2 cellular contexts compared by ENCODE assay signal in the genomic region with DNA sequence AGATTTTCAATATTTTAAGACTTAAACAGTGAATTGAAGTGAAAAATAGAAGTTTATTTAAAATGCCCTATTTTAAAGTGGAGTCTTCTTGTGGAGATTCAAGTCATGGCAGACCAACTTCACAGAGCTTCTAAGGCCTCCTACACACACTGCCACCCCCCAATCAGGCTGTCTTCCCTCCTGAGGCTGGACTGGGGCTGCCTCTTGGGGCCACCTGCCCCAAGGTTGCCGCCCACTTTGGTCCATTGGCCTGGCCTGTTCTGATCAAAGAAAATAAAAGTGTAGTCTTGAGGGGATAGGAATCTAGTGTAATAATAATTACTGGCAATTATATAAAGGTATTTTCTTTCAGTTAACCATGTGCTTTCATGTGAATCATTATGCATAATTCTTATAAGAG.
TF ChIP-seq lines count a peak whose summit lies in the region.

No MANE protein-coding gene starts in this region.

TF ChIP-seq in SK-N-SH, 30 proteins besides CTCF, POLR2A, EP300 and RAD21 (continued from another document):
- TF ChIP-seq ZBTB33 (IDR thresholded peaks at IDR 0.05; ENCODE audit: borderline replicate concordance, low read depth), result no peak
- TF ChIP-seq RXRA (IDR thresholded peaks at IDR 0.05; ENCODE audit: borderline replicate concordance, low read depth), result no peak
- TF ChIP-seq NFIC (IDR thresholded peaks at IDR 0.05; ENCODE audit: borderline replicate concordance), result no peak
- TF ChIP-seq FOSL2 (IDR thresholded peaks at IDR 0.05; ENCODE audit: borderline replicate concordance, low read depth), result no peak
- TF ChIP-seq RCOR1 (IDR thresholded peaks at IDR 0.05; ENCODE audit: low read length), result no peak
- TF ChIP-seq YY1 (IDR thresholded peaks at IDR 0.05; ENCODE audit: low read depth), result no peak
- TF ChIP-seq PBX3 (IDR thresholded peaks at IDR 0.05), result no peak
- TF ChIP-seq, protein P1, sequence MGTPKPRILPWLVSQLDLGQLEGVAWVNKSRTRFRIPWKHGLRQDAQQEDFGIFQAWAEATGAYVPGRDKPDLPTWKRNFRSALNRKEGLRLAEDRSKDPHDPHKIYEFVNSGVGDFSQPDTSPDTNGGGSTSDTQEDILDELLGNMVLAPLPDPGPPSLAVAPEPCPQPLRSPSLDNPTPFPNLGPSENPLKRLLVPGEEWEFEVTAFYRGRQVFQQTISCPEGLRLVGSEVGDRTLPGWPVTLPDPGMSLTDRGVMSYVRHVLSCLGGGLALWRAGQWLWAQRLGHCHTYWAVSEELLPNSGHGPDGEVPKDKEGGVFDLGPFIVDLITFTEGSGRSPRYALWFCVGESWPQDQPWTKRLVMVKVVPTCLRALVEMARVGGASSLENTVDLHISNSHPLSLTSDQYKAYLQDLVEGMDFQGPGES (IDR thresholded peaks at IDR 0.05; ENCODE audit: low read depth, low read length), result no peak
- TF ChIP-seq, protein P2, sequence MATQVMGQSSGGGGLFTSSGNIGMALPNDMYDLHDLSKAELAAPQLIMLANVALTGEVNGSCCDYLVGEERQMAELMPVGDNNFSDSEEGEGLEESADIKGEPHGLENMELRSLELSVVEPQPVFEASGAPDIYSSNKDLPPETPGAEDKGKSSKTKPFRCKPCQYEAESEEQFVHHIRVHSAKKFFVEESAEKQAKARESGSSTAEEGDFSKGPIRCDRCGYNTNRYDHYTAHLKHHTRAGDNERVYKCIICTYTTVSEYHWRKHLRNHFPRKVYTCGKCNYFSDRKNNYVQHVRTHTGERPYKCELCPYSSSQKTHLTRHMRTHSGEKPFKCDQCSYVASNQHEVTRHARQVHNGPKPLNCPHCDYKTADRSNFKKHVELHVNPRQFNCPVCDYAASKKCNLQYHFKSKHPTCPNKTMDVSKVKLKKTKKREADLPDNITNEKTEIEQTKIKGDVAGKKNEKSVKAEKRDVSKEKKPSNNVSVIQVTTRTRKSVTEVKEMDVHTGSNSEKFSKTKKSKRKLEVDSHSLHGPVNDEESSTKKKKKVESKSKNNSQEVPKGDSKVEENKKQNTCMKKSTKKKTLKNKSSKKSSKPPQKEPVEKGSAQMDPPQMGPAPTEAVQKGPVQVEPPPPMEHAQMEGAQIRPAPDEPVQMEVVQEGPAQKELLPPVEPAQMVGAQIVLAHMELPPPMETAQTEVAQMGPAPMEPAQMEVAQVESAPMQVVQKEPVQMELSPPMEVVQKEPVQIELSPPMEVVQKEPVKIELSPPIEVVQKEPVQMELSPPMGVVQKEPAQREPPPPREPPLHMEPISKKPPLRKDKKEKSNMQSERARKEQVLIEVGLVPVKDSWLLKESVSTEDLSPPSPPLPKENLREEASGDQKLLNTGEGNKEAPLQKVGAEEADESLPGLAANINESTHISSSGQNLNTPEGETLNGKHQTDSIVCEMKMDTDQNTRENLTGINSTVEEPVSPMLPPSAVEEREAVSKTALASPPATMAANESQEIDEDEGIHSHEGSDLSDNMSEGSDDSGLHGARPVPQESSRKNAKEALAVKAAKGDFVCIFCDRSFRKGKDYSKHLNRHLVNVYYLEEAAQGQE (IDR thresholded peaks at IDR 0.05; ENCODE audit: low read depth, low read length), result no peak
- TF ChIP-seq SIN3A (IDR thresholded peaks at IDR 0.05; ENCODE audit: borderline replicate concordance, low read depth, low read length), result no peak
- no peak for TF ChIP-seq NRF1 (IDR thresholded peaks at IDR 0.05; ENCODE audit: low read depth, low read length)
- no peak for TF ChIP-seq ELF1 (IDR thresholded peaks at IDR 0.05)

TF ChIP-seq in SK-N-SH treated with all-trans-retinoic acid at 6 μM for 48 hours, 23 proteins besides CTCF, POLR2A, EP300 and RAD21 (continued from another document):
- TF ChIP-seq ZFP3 (CRISPR knock-in tag; IDR thresholded peaks at IDR 0.05) (no peak), CSDC2 (CRISPR knock-in tag; IDR thresholded peaks at IDR 0.05) (no peak), BACH2 (CRISPR knock-in tag; IDR thresholded peaks at IDR 0.05; ENCODE audit: borderline replicate concordance) (no peak), GLIS3 (CRISPR knock-in tag; IDR thresholded peaks at IDR 0.05) (no peak), OSR1 (CRISPR knock-in tag; IDR thresholded peaks at IDR 0.05) (no peak), ESRRG (CRISPR knock-in tag; IDR thresholded peaks at IDR 0.05) (no peak), ZNF70 (CRISPR knock-in tag; IDR thresholded peaks at IDR 0.05) (no peak), RARB (CRISPR knock-in tag; IDR thresholded peaks at IDR 0.05) (no peak), ARNTL (CRISPR knock-in tag; IDR thresholded peaks at IDR 0.05; ENCODE audit: borderline replicate concordance, low read depth) (no peak), ZNF8 (CRISPR knock-in tag; IDR thresholded peaks at IDR 0.05) (no peak), ZC3H10 (CRISPR knock-in tag; IDR thresholded peaks at IDR 0.05) (no peak), TCF4 (CRISPR knock-in tag; IDR thresholded peaks at IDR 0.05; ENCODE audit: borderline replicate concordance) (no peak), ISL1 (CRISPR knock-in tag; IDR thresholded peaks at IDR 0.05) (no peak), SNAI2 (CRISPR knock-in tag; IDR thresholded peaks at IDR 0.05) (no peak)
- TF ChIP-seq, protein P3, sequence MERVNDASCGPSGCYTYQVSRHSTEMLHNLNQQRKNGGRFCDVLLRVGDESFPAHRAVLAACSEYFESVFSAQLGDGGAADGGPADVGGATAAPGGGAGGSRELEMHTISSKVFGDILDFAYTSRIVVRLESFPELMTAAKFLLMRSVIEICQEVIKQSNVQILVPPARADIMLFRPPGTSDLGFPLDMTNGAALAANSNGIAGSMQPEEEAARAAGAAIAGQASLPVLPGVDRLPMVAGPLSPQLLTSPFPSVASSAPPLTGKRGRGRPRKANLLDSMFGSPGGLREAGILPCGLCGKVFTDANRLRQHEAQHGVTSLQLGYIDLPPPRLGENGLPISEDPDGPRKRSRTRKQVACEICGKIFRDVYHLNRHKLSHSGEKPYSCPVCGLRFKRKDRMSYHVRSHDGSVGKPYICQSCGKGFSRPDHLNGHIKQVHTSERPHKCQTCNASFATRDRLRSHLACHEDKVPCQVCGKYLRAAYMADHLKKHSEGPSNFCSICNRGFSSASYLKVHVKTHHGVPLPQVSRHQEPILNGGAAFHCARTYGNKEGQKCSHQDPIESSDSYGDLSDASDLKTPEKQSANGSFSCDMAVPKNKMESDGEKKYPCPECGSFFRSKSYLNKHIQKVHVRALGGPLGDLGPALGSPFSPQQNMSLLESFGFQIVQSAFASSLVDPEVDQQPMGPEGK (CRISPR knock-in tag; IDR thresholded peaks at IDR 0.05; ENCODE audit: borderline replicate concordance), result no peak
- TF ChIP-seq, protein P4, sequence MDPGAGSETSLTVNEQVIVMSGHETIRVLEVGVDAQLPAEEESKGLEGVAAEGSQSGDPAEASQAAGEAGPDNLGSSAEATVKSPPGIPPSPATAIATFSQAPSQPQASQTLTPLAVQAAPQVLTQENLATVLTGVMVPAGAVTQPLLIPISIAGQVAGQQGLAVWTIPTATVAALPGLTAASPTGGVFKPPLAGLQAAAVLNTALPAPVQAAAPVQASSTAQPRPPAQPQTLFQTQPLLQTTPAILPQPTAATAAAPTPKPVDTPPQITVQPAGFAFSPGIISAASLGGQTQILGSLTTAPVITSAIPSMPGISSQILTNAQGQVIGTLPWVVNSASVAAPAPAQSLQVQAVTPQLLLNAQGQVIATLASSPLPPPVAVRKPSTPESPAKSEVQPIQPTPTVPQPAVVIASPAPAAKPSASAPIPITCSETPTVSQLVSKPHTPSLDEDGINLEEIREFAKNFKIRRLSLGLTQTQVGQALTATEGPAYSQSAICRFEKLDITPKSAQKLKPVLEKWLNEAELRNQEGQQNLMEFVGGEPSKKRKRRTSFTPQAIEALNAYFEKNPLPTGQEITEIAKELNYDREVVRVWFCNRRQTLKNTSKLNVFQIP (CRISPR knock-in tag; IDR thresholded peaks at IDR 0.05; ENCODE audit: borderline replicate concordance, low read depth), result no peak
